ENCODE assay signal across 21 cellular contexts in genomic region chr5:1225081-1225480, GRCh38. TPM values are rescaled to one million over a fixed set of nuclear protein-coding genes. Genes with fewer than 3 reads are reported as not detected.
DNase-seq lines count a peak whose midpoint lies in the region; ATAC-seq and TF ChIP-seq lines count a peak whose summit lies in the region.
"Had no signal": no experiment of that assay in that cellular context is flagged by ENCODE, and none has a peak within 500 bp of the region (broad histone marks: within the 10 kb centered on the region; RNA-seq: fewer than 3 reads in every experiment).

SLC6A18 (plus strand) TSS chr5:1225381; CDS start chr5:1225478, 97 bp downstream.

- in situ Hi-C loops in ACHN (cut with HindIII; ENCODE audit: low pct_ligation_motif_present, low pct_unique_long_range_greater_than_20kb, low sequenced_read_pairs): no loop called here

- no peaks in the 10 kb centered on the region for H3K27me3 Mint-ChIP-seq in neural crest cell (ENCODE audit: low read depth)
- H3K27me3 Mint-ChIP-seq in activated CD8-positive, alpha-beta T cell treated with anti-CD3 and anti-CD28 coated beads for 36 hours: peaks cover 19% of the 10 kb centered on the region

- CTCF ChIA-PET in activated CD8-positive, alpha-beta T cell treated with anti-CD3 and anti-CD28 coated beads for 36 hours (lab: Charles Lee): no interaction called here

- no peak for ATAC-seq in activated CD8-positive, alpha-beta T cell treated with anti-CD3 and anti-CD28 coated beads for 36 hours
- no peak for ATAC-seq in HG02981 (IDR thresholded peaks at IDR 0.05; ENCODE audit: unreplicated experiment)
- ATAC-seq: GM12878, HCT116 had no signal

- no peaks in the 10 kb centered on the region for H3K4me1 Mint-ChIP-seq in neural crest cell
- H3K4me1 Mint-ChIP-seq in activated CD8-positive, alpha-beta T cell treated with anti-CD3 and anti-CD28 coated beads for 36 hours (ENCODE audit: low read depth): peaks cover 11% of the 10 kb centered on the region
- H3K4me1 Mint-ChIP-seq: CD14-positive monocyte had no signal

- H3K4me1 ChIP-seq in NT2/D1 (ENCODE audit: insufficient read depth, insufficient read length): peaks cover 2% of the 10 kb centered on the region
- H3K4me1 ChIP-seq: BE2C had no signal

- POLR2A ChIA-PET in activated CD8-positive, alpha-beta T cell treated with anti-CD3 and anti-CD28 coated beads for 36 hours (lab: Charles Lee): no interaction called here

- H3K4me3 ChIP-seq in NT2/D1 (ENCODE audit: insufficient read length, low read depth): no peak within 1 kb of the TSS
- H3K4me3 ChIP-seq: BLaER1 treated with 17β-estradiol and CSF1 and Interleukin-3, amounts not matched to agents 10 nM and 100 nM; GM12878; GM23248 had no signal

- no peak within 1 kb of the TSS for H3K4me3 Mint-ChIP-seq in neural crest cell
- no peak within 1 kb of the TSS for H3K4me3 Mint-ChIP-seq in activated CD8-positive, alpha-beta T cell treated with anti-CD3 and anti-CD28 coated beads for 36 hours
- H3K4me3 Mint-ChIP-seq: CD14-positive monocyte; CD4-positive, alpha-beta T cell; CD8-positive, alpha-beta memory T cell; H9 had no signal

- intact Hi-C loops in activated CD8-positive, alpha-beta T cell treated with anti-CD3 and anti-CD28 coated beads for 36 hours (cut with micrococcal nuclease): no loop called here

- H3K36me3 ChIP-seq in NT2/D1 (ENCODE audit: insufficient read depth, insufficient read length, low read length): no peaks in the 10 kb centered on the region
- H3K36me3 ChIP-seq: BE2C; BLaER1 treated with 17β-estradiol and CSF1 and Interleukin-3, amounts not matched to agents 10 nM and 100 nM had no signal

- H3K27ac Mint-ChIP-seq in neural crest cell (ENCODE audit: unreplicated experiment): peak within 1 kb of the TSS; percentile 57
- H3K27ac Mint-ChIP-seq in activated CD8-positive, alpha-beta T cell treated with anti-CD3 and anti-CD28 coated beads for 36 hours: no peak within 1 kb of the TSS
- H3K27ac Mint-ChIP-seq: CD14-positive monocyte; CD4-positive, alpha-beta T cell; H9 had no signal

- peak; percentile 4 for DNase-seq in ACHN
- DNase-seq in NT2/D1 (ENCODE audit: low read depth, low spot score): no peak
- no peak for DNase-seq in neural crest cell (ENCODE audit: low read depth, low spot score)
- no peak for DNase-seq in activated CD8-positive, alpha-beta T cell treated with anti-CD3 and anti-CD28 coated beads for 36 hours
- no peak for DNase-seq in cerebellar nuclear complex (lab: John Stamatoyannopoulos, UW)
- DNase-seq: AML-193; BE2C; CD4-positive, alpha-beta T cell; CD8-positive, alpha-beta memory T cell; DMS 273 treated with DMSO at 0.1 percent for 48 hours; DMS79; EL; GDM1; GM23248; H9 had no signal

- H3K27me3 ChIP-seq in NT2/D1 (ENCODE audit: insufficient read depth, insufficient read length): no peaks in the 10 kb centered on the region
- H3K27me3 ChIP-seq: BE2C had no signal

- no peaks in the 10 kb centered on the region for H3K9me3 ChIP-seq in NT2/D1 (ENCODE audit: insufficient read depth, low read length)
- H3K9me3 ChIP-seq: BE2C; BLaER1 treated with 17β-estradiol and CSF1 and Interleukin-3, amounts not matched to agents 10 nM and 100 nM had no signal

- peaks cover 4% of the 10 kb centered on the region for H3K9me3 Mint-ChIP-seq in neural crest cell
- H3K9me3 Mint-ChIP-seq in activated CD8-positive, alpha-beta T cell treated with anti-CD3 and anti-CD28 coated beads for 36 hours: no peaks in the 10 kb centered on the region
- H3K9me3 Mint-ChIP-seq: CD4-positive, alpha-beta T cell; CD8-positive, alpha-beta memory T cell had no signal

- H3K9ac ChIP-seq in NT2/D1 (ENCODE audit: insufficient read length, low read depth): peak within 1 kb of the TSS; percentile 32
- H3K9ac ChIP-seq: BLaER1 treated with 17β-estradiol and CSF1 and Interleukin-3, amounts not matched to agents 10 nM and 100 nM; GM23248 had no signal

- TF ChIP-seq CTCF in neural crest cell (conservative IDR thresholded peaks at IDR 0.05): no peak
- no peak for TF ChIP-seq CTCF in activated CD8-positive, alpha-beta T cell treated with anti-CD3 and anti-CD28 coated beads for 36 hours (IDR thresholded peaks at IDR 0.05)

- no peaks in the 10 kb centered on the region for H3K36me3 Mint-ChIP-seq in neural crest cell (ENCODE audit: low read depth)
- no peaks in the 10 kb centered on the region for H3K36me3 Mint-ChIP-seq in activated CD8-positive, alpha-beta T cell treated with anti-CD3 and anti-CD28 coated beads for 36 hours (ENCODE audit: low read depth)
- H3K36me3 Mint-ChIP-seq: CD14-positive monocyte; CD8-positive, alpha-beta memory T cell had no signal

RNA-seq across cellular contexts. Expression of gene SLC6A18, which starts in this region (rescaled TPM):
- total RNA-seq in neural crest cell: not detected in 2 replicates
- not detected for total RNA-seq in activated CD8-positive, alpha-beta T cell treated with anti-CD3 and anti-CD28 coated beads for 36 hours
- total RNA-seq: CD4-positive, alpha-beta T cell; CD8-positive, alpha-beta memory T cell; GM12878; GM23248; H4; H9 had no signal
